Comparison of ENCODE assay signal across 24 cellular contexts in the genomic region with DNA sequence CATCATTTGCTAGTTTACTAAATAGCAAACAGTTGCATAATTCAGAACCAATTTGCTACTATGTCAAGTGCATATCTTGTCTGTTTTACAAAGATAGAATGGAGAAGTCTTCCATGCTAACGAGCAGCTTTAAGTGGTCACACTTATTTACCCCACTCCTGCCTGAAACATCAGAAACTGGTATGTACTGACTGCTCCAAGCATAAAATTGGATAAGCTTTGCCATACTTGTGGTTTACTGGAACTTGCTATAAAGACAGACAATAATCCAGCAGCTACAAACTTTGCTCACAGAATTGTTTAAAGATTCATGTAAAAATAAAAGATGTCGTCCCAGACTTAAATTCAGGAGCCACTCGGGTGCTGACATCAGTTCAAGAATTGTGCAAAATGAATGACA. TPM values are rescaled to one million over a fixed set of nuclear protein-coding genes. Genes with fewer than 3 reads are reported as not detected.
DNase-seq lines count a peak whose midpoint lies in the region; ATAC-seq, FAIRE-seq and TF ChIP-seq lines count a peak whose summit lies in the region.
"Had no signal": no experiment of that assay in that cellular context is flagged by ENCODE, and none has a peak within 500 bp of the region (broad histone marks: within the 10 kb centered on the region; RNA-seq: fewer than 3 reads in every experiment).

No MANE protein-coding gene starts in this region.

- TF ChIP-seq CTCF in HepG2 (CRISPR knock-in tag; IDR thresholded peaks at IDR 0.05) (no peak), right lobe of liver (IDR thresholded peaks at IDR 0.05) (no peak), progenitor cell of endocrine pancreas (IDR thresholded peaks at IDR 0.05; ENCODE audit: unreplicated experiment) (no peak), ovary (IDR thresholded peaks at IDR 0.05) (no peak)

- H3K27me3 Mint-ChIP-seq in stimulated activated naive B cell treated with anti-CD40 and anti-IgM and Interleukin-4, amounts not matched to agents 10 μg/mL and 1 μg/mL and 100 μg/mL, for 72 hours = no peaks in the 10 kb centered on the region
- no peaks in the 10 kb centered on the region for H3K27me3 Mint-ChIP-seq in progenitor cell of endocrine pancreas
- H3K27me3 Mint-ChIP-seq: activated naive CD4-positive, alpha-beta T cell treated with anti-CD3 and anti-CD28 coated beads, Interleukin-2, amount 10 ng/mL, durations not matched to agents 7 days and 5 days; CD4-positive, CD25-positive, alpha-beta regulatory T cell; T-cell had no signal

- intact Hi-C loops in HepG2 (cut with micrococcal nuclease; ENCODE audit: unreplicated experiment) = no loop called here
- intact Hi-C loops in right lobe of liver (cut with DNase I) = no loop called here
- intact Hi-C loops in ovary (cut with DNase I) = no loop called here

- ATAC-seq in HepG2 (no peak), right lobe of liver (no peak), HG02885 (IDR thresholded peaks at IDR 0.05; ENCODE audit: poor library complexity, unreplicated experiment) (no peak)
- no peak for ATAC-seq in stimulated activated naive B cell treated with anti-CD40 and anti-IgM and Interleukin-4, amounts not matched to agents 10 μg/mL and 1 μg/mL and 100 μg/mL, for 72 hours (replicated peaks)
- ATAC-seq: HCT116, T-cell had no signal

- FAIRE-seq in HepG2 (lab: Jason Lieb, UNC) = no peak
- FAIRE-seq: endothelial cell of umbilical vein had no signal

- H3K4me3 ChIP-seq in HepG2 (replicated peaks in 1 of 3; ENCODE audit: insufficient read depth in 1 of 3, low read depth in 2 of 3, low read length in 3 of 3) (no peak overlapping the region), right lobe of liver (no peak overlapping the region), SJCRH30 (peak overlapping the region; percentile 14), ovary (no peak overlapping the region)
- H3K4me3 ChIP-seq: PC-9 had no signal

- in situ Hi-C loops in HepG2 (cut with HindIII; ENCODE audit: extremely low pct_ligation_motif_present, low pct_unique_long_range_greater_than_20kb) = no loop called here

- H3K27me3 ChIP-seq in HepG2 (ENCODE audit: control insufficient read depth in 1 of 2, insufficient read depth in 2 of 2, low read length in 2 of 2) (no peaks in the 10 kb centered on the region), right lobe of liver (no peaks in the 10 kb centered on the region), SJCRH30 (no peaks in the 10 kb centered on the region), ovary (no peaks in the 10 kb centered on the region)

- H3K9ac ChIP-seq in HepG2 (ENCODE audit: insufficient read depth, low read depth, low read length) = no peak overlapping the region

- TF ChIP-seq POLR2A in HepG2 (IDR thresholded peaks at IDR 0.05; ENCODE audit: insufficient read depth in 1 of 2, low read depth in 2 of 2, low read length in 2 of 2) = no peak
- no peak for TF ChIP-seq POLR2A in right lobe of liver (IDR thresholded peaks at IDR 0.05)
- TF ChIP-seq POLR2A in ovary (IDR thresholded peaks at IDR 0.05) = no peak

- H3K4me2 ChIP-seq in HepG2 (ENCODE audit: low read depth, low read length) = no peak overlapping the region
- H3K4me2 ChIP-seq: PC-9 had no signal

- H3K27ac ChIP-seq in HepG2 (ENCODE audit: extremely low read length, insufficient read depth, low read length) (no peak overlapping the region), right lobe of liver (no peak overlapping the region), SJCRH30 (peak overlapping the region; percentile 90), ovary (no peak overlapping the region)
- H3K27ac ChIP-seq: PC-9 had no signal

- POLR2A ChIA-PET in HepG2 (lab: Yijun Ruan, JAX) = no interaction called here

- CTCF ChIA-PET in HepG2 (lab: Yijun Ruan, JAX; ENCODE audit: low intra/inter-chr PET ratio, low total read pairs) = no interaction called here

- H3K4me3 Mint-ChIP-seq in stimulated activated naive B cell treated with anti-CD40 and anti-IgM and Interleukin-4, amounts not matched to agents 10 μg/mL and 1 μg/mL and 100 μg/mL, for 72 hours = no peak overlapping the region
- H3K4me3 Mint-ChIP-seq in progenitor cell of endocrine pancreas (ENCODE audit: low read depth) = no peak overlapping the region
- H3K4me3 Mint-ChIP-seq: activated naive CD4-positive, alpha-beta T cell treated with anti-CD3 and anti-CD28 coated beads, Interleukin-2, amount 10 ng/mL, durations not matched to agents 7 days and 5 days; CD4-positive, CD25-positive, alpha-beta regulatory T cell; T-cell had no signal

- H4K20me1 ChIP-seq in HepG2 (ENCODE audit: insufficient read depth, low read length) = no peaks in the 10 kb centered on the region

- H3K4me1 Mint-ChIP-seq in stimulated activated naive B cell treated with anti-CD40 and anti-IgM and Interleukin-4, amounts not matched to agents 10 μg/mL and 1 μg/mL and 100 μg/mL, for 72 hours = peaks cover 5 to 11% of the 10 kb centered on the region in 2 donors
- peaks cover 4% of the 10 kb centered on the region for H3K4me1 Mint-ChIP-seq in progenitor cell of endocrine pancreas (ENCODE audit: low read depth)

- no peaks in the 10 kb centered on the region for H3K9me3 Mint-ChIP-seq in stimulated activated naive B cell treated with anti-CD40 and anti-IgM and Interleukin-4, amounts not matched to agents 10 μg/mL and 1 μg/mL and 100 μg/mL, for 72 hours
- no peaks in the 10 kb centered on the region for H3K9me3 Mint-ChIP-seq in progenitor cell of endocrine pancreas (ENCODE audit: low read depth)
- H3K9me3 Mint-ChIP-seq: activated naive CD4-positive, alpha-beta T cell treated with anti-CD3 and anti-CD28 coated beads, Interleukin-2, amount 10 ng/mL, durations not matched to agents 7 days and 5 days; T-cell had no signal

- H2AFZ ChIP-seq in HepG2 (ENCODE audit: low read length) = no peak overlapping the region
- H2AFZ ChIP-seq: PC-9 had no signal

- H3K9me3 ChIP-seq in HepG2 (ENCODE audit: low read length) (no peaks in the 10 kb centered on the region), right lobe of liver (no peaks in the 10 kb centered on the region), SJCRH30 (replicated peaks) (no peaks in the 10 kb centered on the region), ovary (no peaks in the 10 kb centered on the region)

- H3K27ac Mint-ChIP-seq in stimulated activated naive B cell treated with anti-CD40 and anti-IgM and Interleukin-4, amounts not matched to agents 10 μg/mL and 1 μg/mL and 100 μg/mL, for 72 hours = peak overlapping the region; percentile 25
- no peak overlapping the region for H3K27ac Mint-ChIP-seq in progenitor cell of endocrine pancreas
- H3K27ac Mint-ChIP-seq: activated naive CD4-positive, alpha-beta T cell treated with anti-CD3 and anti-CD28 coated beads, Interleukin-2, amount 10 ng/mL, durations not matched to agents 7 days and 5 days; CD4-positive, CD25-positive, alpha-beta regulatory T cell had no signal

- H3K36me3 ChIP-seq in HepG2 (replicated peaks in 1 of 2; ENCODE audit: control insufficient read depth in 1 of 2, insufficient read depth in 2 of 2, low read length in 2 of 2) (peaks cover 16 to 50% of the 10 kb centered on the region in 2 experiments), right lobe of liver (peaks cover 3 to 51% (median 34%) of the 10 kb centered on the region in 4 donors), SJCRH30 (peaks cover 70% of the 10 kb centered on the region), ovary (no peaks in the 10 kb centered on the region)

- 99% methylated on average over 3 of the region's 3 CpGs for WGBS in HepG2 (ENCODE audit: low lambda C conversion rate)
- WGBS in right lobe of liver (ENCODE audit: insufficient coverage, low coverage, low lambda C conversion rate, missing lambda C conversion rate) = 82% methylated on average over 3 of the region's 3 CpGs
- WGBS in ovary, 3 donors = 34 to 61% (median 54%) methylated on average over 3 of the region's 3 CpGs

- no peak for TF ChIP-seq EP300 in HepG2 (IDR thresholded peaks at IDR 0.05; ENCODE audit: low read depth in 2 of 2, low read length in 2 of 2)
- no peak for TF ChIP-seq EP300 in HepG2 (CRISPR knock-in tag; IDR thresholded peaks at IDR 0.05; ENCODE audit: borderline replicate concordance)
- TF ChIP-seq EP300 in ovary (IDR thresholded peaks at IDR 0.05) = no peak

- DNase-seq in HepG2 (ENCODE audit: low spot score) (no peak), right lobe of liver (no peak), SJCRH30 (peak; percentile 42 to 77), dedifferentiated amniotic fluid mesenchymal stem cell (ENCODE audit: extremely low spot score) (peak; percentile 54), progenitor cell of endocrine pancreas (ENCODE audit: low spot score, unreplicated experiment) (no peak), ovary (no peak)
- DNase-seq in stimulated activated naive B cell treated with anti-CD40 and anti-IgM and Interleukin-4, amounts not matched to agents 10 μg/mL and 1 μg/mL and 100 μg/mL, for 72 hours = no peak
- DNase-seq: activated CD4-positive, alpha-beta T cell treated with anti-CD3 and anti-CD28 coated beads for 48 hours; activated naive CD4-positive, alpha-beta T cell treated with anti-CD3 and anti-CD28 coated beads, Interleukin-2, amount 10 ng/mL, durations not matched to agents 7 days and 5 days; aorta; CD4-positive, CD25-positive, alpha-beta regulatory T cell; glutamatergic neuron; MM.1S; NCI-H1436 treated with DMSO at 0.1 percent for 48 hours; NCI-H510A treated with DMSO at 0.1 percent for 48 hours; occipital lobe; PC-9; stimulated activated CD4-positive, alpha-beta T cell treated with anti-CD3 and anti-CD28 coated beads, Interleukin-12 subunit alpha, Interleukin-12 subunit beta, amount 100 ng/mL, for 4 hours; stimulated activated CD4-positive, alpha-beta T cell treated with anti-CD3 and anti-CD28 coated beads, Interleukin-4, amount 100 ng/mL, for 24 hours; stimulated activated naive CD4-positive, alpha-beta T cell; T-cell had no signal

- H3K79me2 ChIP-seq in HepG2 (ENCODE audit: insufficient read depth, low read length) = no peaks in the 10 kb centered on the region

- peaks cover 24 to 52% of the 10 kb centered on the region in 2 donors for H3K36me3 Mint-ChIP-seq in stimulated activated naive B cell treated with anti-CD40 and anti-IgM and Interleukin-4, amounts not matched to agents 10 μg/mL and 1 μg/mL and 100 μg/mL, for 72 hours
- H3K36me3 Mint-ChIP-seq in progenitor cell of endocrine pancreas (ENCODE audit: insufficient read depth) = peaks cover 29% of the 10 kb centered on the region

- H3K4me1 ChIP-seq in HepG2 (ENCODE audit: insufficient read depth, low read length) (peaks cover 11% of the 10 kb centered on the region; the same call in 1 of the 2 replicates), right lobe of liver (peaks cover 0 to 8% (median 0%) of the 10 kb centered on the region in 4 donors), SJCRH30 (peaks cover 28% of the 10 kb centered on the region), ovary (ENCODE audit: insufficient read depth) (no peaks in the 10 kb centered on the region)

- TSS peak; percentile 36 for BruUV-seq in HepG2 (replicated peaks; lab: Mats Ljungman, UMichigan)

- no peak for TF ChIP-seq RAD21 in HepG2 (CRISPR knock-in tag; IDR thresholded peaks at IDR 0.05)

RNA-seq across cellular contexts. Expression of a gene that starts 13.3 kb away (rescaled TPM):
- total RNA-seq in HepG2 (2016; rRNA removed; fragmentation: Illumina TruSeq; extraction: Trizol) (not detected in 2 replicates), right lobe of liver (under 1 TPM in 1 of 6 experiments, not detected in 5; 0.05 TPM), progenitor cell of endocrine pancreas (3.0 and 3.6 TPM in 2 replicates), ovary (1 to 10 TPM; 1.2 to 3.4 (median 1.9) TPM)
- not detected in 2 replicates for total RNA-seq in HepG2 (2016; cell fraction: cytosol; rRNA removed; fragmentation: Illumina TruSeq; extraction: Trizol; ENCODE audit: low read depth)
- not detected in 2 replicates for total RNA-seq in HepG2 (2016; cell fraction: insoluble cytoplasmic fraction; rRNA removed; fragmentation: Illumina TruSeq; extraction: Trizol)
- total RNA-seq in HepG2 (2016; cell fraction: membrane; rRNA removed; fragmentation: Illumina TruSeq; extraction: Trizol) = not detected in 2 replicates
- not detected in 2 replicates for total RNA-seq in HepG2 (2016; cell fraction: nucleus; rRNA removed; fragmentation: Illumina TruSeq; extraction: Trizol)
- polyA plus RNA-seq in HepG2 (2011; rRNA removed) (not detected in 2 replicates), ovary (1 to 10 TPM in 1 of 2 donors, under 1 TPM in 1; 0.45 to 1.2 TPM)
- not detected in 2 replicates for polyA plus RNA-seq in HepG2 (2011; cell fraction: cytosol; rRNA removed)
- polyA plus RNA-seq in HepG2 (2011; cell fraction: nucleus; rRNA removed) = not detected in 2 replicates
- not detected in 2 replicates for polyA plus RNA-seq in HepG2 (2012)
- polyA plus RNA-seq in HepG2 (2016; cell fraction: cytosol; fragmentation: Illumina TruSeq; extraction: Trizol; ENCODE audit: low read depth) = not detected in 2 replicates
- not detected in 2 replicates for polyA plus RNA-seq in HepG2 (2016; cell fraction: insoluble cytoplasmic fraction; fragmentation: Illumina TruSeq; extraction: Trizol; ENCODE audit: low read depth)
- polyA plus RNA-seq in HepG2 (2016; cell fraction: membrane; fragmentation: Illumina TruSeq; extraction: Trizol; ENCODE audit: low read depth) = not detected in 2 replicates
- polyA plus RNA-seq in HepG2 (2016; cell fraction: nucleus; fragmentation: Illumina TruSeq; extraction: Trizol; ENCODE audit: insufficient read depth, low read depth) = not detected in 2 replicates
- polyA minus RNA-seq in HepG2 (2011; rRNA and poly(A)+ RNA removed; ENCODE audit: low replicate concordance) = not detected in 2 replicates
- not detected in 2 replicates for polyA minus RNA-seq in HepG2 (2011; cell fraction: cytosol; rRNA and poly(A)+ RNA removed)
- not detected in 2 replicates for polyA minus RNA-seq in HepG2 (2011; cell fraction: nucleus; rRNA and poly(A)+ RNA removed)
- 0.04 TPM in 1 of 2 replicates, not detected in the other for total RNA-seq in SJCRH30 (2014; rRNA removed; shearing (Covaris generic))

RNA-seq across cellular contexts. Expression of a gene that starts 29.6 kb away (rescaled TPM):
- 179 and 316 TPM in 2 replicates for total RNA-seq in HepG2 (2016; rRNA removed; fragmentation: Illumina TruSeq; extraction: Trizol)
- 11.2 and 19.7 TPM in 2 replicates for total RNA-seq in HepG2 (2016; cell fraction: cytosol; rRNA removed; fragmentation: Illumina TruSeq; extraction: Trizol; ENCODE audit: low read depth)
- 189 and 305 TPM in 2 replicates for total RNA-seq in HepG2 (2016; cell fraction: insoluble cytoplasmic fraction; rRNA removed; fragmentation: Illumina TruSeq; extraction: Trizol)
- total RNA-seq in HepG2 (2016; cell fraction: membrane; rRNA removed; fragmentation: Illumina TruSeq; extraction: Trizol) = 43.1 and 44.4 TPM in 2 replicates
- total RNA-seq in HepG2 (2016; cell fraction: nucleus; rRNA removed; fragmentation: Illumina TruSeq; extraction: Trizol) = 111 and 112 TPM in 2 replicates
- polyA plus RNA-seq in HepG2 (2011; rRNA removed) = 45.9 and 51.7 TPM in 2 replicates
- 27.1 and 46.8 TPM in 2 replicates for polyA plus RNA-seq in HepG2 (2011; cell fraction: cytosol; rRNA removed)
- 15.9 and 17.2 TPM in 2 replicates for polyA plus RNA-seq in HepG2 (2011; cell fraction: nucleus; rRNA removed)
- polyA plus RNA-seq in HepG2 (2012) = 70.5 and 76.8 TPM in 2 replicates
- polyA plus RNA-seq in HepG2 (2016; cell fraction: cytosol; fragmentation: Illumina TruSeq; extraction: Trizol; ENCODE audit: low read depth) = 5.2 and 5.9 TPM in 2 replicates
- 205 and 220 TPM in 2 replicates for polyA plus RNA-seq in HepG2 (2016; cell fraction: insoluble cytoplasmic fraction; fragmentation: Illumina TruSeq; extraction: Trizol; ENCODE audit: low read depth)
- 17.8 and 19.9 TPM in 2 replicates for polyA plus RNA-seq in HepG2 (2016; cell fraction: membrane; fragmentation: Illumina TruSeq; extraction: Trizol; ENCODE audit: low read depth)
- polyA plus RNA-seq in HepG2 (2016; cell fraction: nucleus; fragmentation: Illumina TruSeq; extraction: Trizol; ENCODE audit: insufficient read depth, low read depth) = 75.9 and 78.7 TPM in 2 replicates
- polyA minus RNA-seq in HepG2 (2011; rRNA and poly(A)+ RNA removed; ENCODE audit: low replicate concordance) = 31.2 and 31.4 TPM in 2 replicates
- 69.6 and 72.0 TPM in 2 replicates for polyA minus RNA-seq in HepG2 (2011; cell fraction: cytosol; rRNA and poly(A)+ RNA removed)
- 61.0 and 82.1 TPM in 2 replicates for polyA minus RNA-seq in HepG2 (2011; cell fraction: nucleus; rRNA and poly(A)+ RNA removed)
- total RNA-seq in right lobe of liver = 10 to 100 TPM; 47.6 to 68.9 (median 64.5) TPM
- total RNA-seq in SJCRH30 (2014; rRNA removed; shearing (Covaris generic)) = 284 and 301 TPM in 2 replicates
- total RNA-seq in progenitor cell of endocrine pancreas = 157 and 168 TPM in 2 replicates
- total RNA-seq in ovary = 10 to 100 TPM; 56.0 to 96.5 (median 83.1) TPM
- 100 to 1,000 TPM in 1 of 2 donors, 10 to 100 TPM in 1; 31.4 to 122 TPM for polyA plus RNA-seq in ovary

Comparison
In these comparisons a context has a peak if more than half of its experiments do, and no peak if none do; other contexts are left out.
1. DNase-seq: peak in SJCRH30 (2 of 2) and dedifferentiated amniotic fluid mesenchymal stem cell (single experiment); none in HepG2 (single experiment), right lobe of liver (0 of 3), stimulated activated naive B cell treated with anti-CD40 and anti-IgM and Interleukin-4, amounts not matched to agents 10 μg/mL and 1 μg/mL and 100 μg/mL, for 72 hours (single experiment), progenitor cell of endocrine pancreas (single experiment) and ovary (0 of 5).